In genomic region chr3:121483290-121483689, GRCh38 we compare ENCODE assay signal across 16 cellular contexts.
DNase-seq lines count a peak whose midpoint lies in the region; ATAC-seq, FAIRE-seq and TF ChIP-seq lines count a peak whose summit lies in the region.
"Had no signal": no experiment of that assay in that cellular context is flagged by ENCODE, and none has a peak within 500 bp of the region (broad histone marks: within the 10 kb centered on the region; RNA-seq: fewer than 3 reads in every experiment).

No MANE protein-coding gene starts in this region.

- H3K4me2 ChIP-seq in DND-41 (ENCODE audit: insufficient read depth, low read length) (no peak overlapping the region), PC-3 (ENCODE audit: low read length) (no peak overlapping the region), mesenchymal stem cell (ENCODE audit: low read length, poor library complexity, severe bottlenecking) (no peak overlapping the region)
- H3K4me2 ChIP-seq: BLaER1 had no signal

- H2BK15ac ChIP-seq in mesenchymal stem cell (ENCODE audit: low read depth, poor library complexity, severe bottlenecking) = no peak overlapping the region

- TF ChIP-seq CTCF in DND-41 (IDR thresholded peaks at IDR 0.05; ENCODE audit: borderline replicate concordance, extremely low read depth, low read length, poor library complexity, severe bottlenecking) (no peak), PC-3 (conservative IDR thresholded peaks at IDR 0.05; ENCODE audit: low read depth, low read length) (no peak), choroid plexus epithelial cell (conservative IDR thresholded peaks at IDR 0.05; ENCODE audit: low read depth, low read length) (no peak)

- no peak for FAIRE-seq in GM12892 (lab: Jason Lieb, UNC)
- FAIRE-seq: TTC549 had no signal

- DNase-seq in DND-41 (no peak), PC-3 (no peak), choroid plexus epithelial cell (ENCODE audit: low read depth) (peak; percentile 47), mesenchymal stem cell (peak; percentile 20), GM12892 (ENCODE audit: insufficient read length) (no peak)
- DNase-seq in activated CD4-positive, CD25-positive, alpha-beta regulatory T cell treated with anti-CD3 and anti-CD28 coated beads, Interleukin-2, amount 50 U/mL, for 72 hours = no peak
- DNase-seq: activated CD4-positive, alpha-beta T cell treated with anti-CD3 and anti-CD28 coated beads, Interleukin-2, amount 50 U/mL, for 1 hour; caudate nucleus; effector CD4-positive, alpha-beta T cell; NCI-H1105 treated with DMSO at 0.1 percent for 48 hours; sigmoid colon had no signal

- no peak overlapping the region for H3K14ac ChIP-seq in mesenchymal stem cell (ENCODE audit: low read length in 2 of 2)

- no peaks in the 10 kb centered on the region for H3K9me3 ChIP-seq in DND-41 (ENCODE audit: insufficient read depth, low read length, severe bottlenecking)
- H3K9me3 ChIP-seq in PC-3 (ENCODE audit: low read length) = no peaks in the 10 kb centered on the region
- no peaks in the 10 kb centered on the region for H3K9me3 ChIP-seq in mesenchymal stem cell (ENCODE audit: control insufficient read depth, low read length)
- H3K9me3 ChIP-seq: BLaER1, sigmoid colon, thoracic aorta had no signal

- no peaks in the 10 kb centered on the region for H3F3A ChIP-seq in PC-3 (ENCODE audit: low read length, unreplicated experiment)

- no TSS peak for BruUV-seq in PC-3 (replicated peaks; lab: Mats Ljungman, UMichigan)

- H3K23ac ChIP-seq in mesenchymal stem cell (ENCODE audit: low read length in 2 of 2) = no peak overlapping the region

- H3K27ac ChIP-seq in DND-41 (ENCODE audit: low read length) = no peak overlapping the region
- H3K27ac ChIP-seq in PC-3 (ENCODE audit: low read length) = peak overlapping the region; percentile 61
- no peak overlapping the region for H3K27ac ChIP-seq in mesenchymal stem cell (ENCODE audit: low read length, poor library complexity, severe bottlenecking)
- H3K27ac ChIP-seq: BLaER1, sigmoid colon, thoracic aorta had no signal

- peaks cover 60% of the 10 kb centered on the region for H3K36me3 ChIP-seq in DND-41 (ENCODE audit: insufficient read depth, low read length)
- peaks cover 25% of the 10 kb centered on the region for H3K36me3 ChIP-seq in PC-3 (ENCODE audit: low read depth, low read length)
- H3K36me3 ChIP-seq in mesenchymal stem cell (ENCODE audit: control insufficient read depth in 1 of 2, insufficient read depth in 2 of 2, low read depth in 1 of 2, low read length in 2 of 2) = no peaks in the 10 kb centered on the region
- H3K36me3 ChIP-seq: sigmoid colon, thoracic aorta had no signal

- H4K20me1 ChIP-seq in DND-41 (ENCODE audit: insufficient read depth, low read length) = no peaks in the 10 kb centered on the region
- H4K20me1 ChIP-seq in PC-3 (ENCODE audit: low read length) = no peaks in the 10 kb centered on the region
- H4K20me1 ChIP-seq: BLaER1 had no signal

- H2BK120ac ChIP-seq in mesenchymal stem cell (ENCODE audit: low read depth, low read length) = no peak overlapping the region

- H3K4ac ChIP-seq in mesenchymal stem cell (ENCODE audit: low read depth in 1 of 2, low read length in 2 of 2) = no peak overlapping the region

- H3K4me3 ChIP-seq in DND-41 (ENCODE audit: low read depth in 1 of 2, low read length in 2 of 2) = no peak overlapping the region
- H3K4me3 ChIP-seq in PC-3 (ENCODE audit: low read length) = no peak overlapping the region
- H3K4me3 ChIP-seq in choroid plexus epithelial cell (ENCODE audit: low read depth, low read length) = no peak overlapping the region
- H3K4me3 ChIP-seq in mesenchymal stem cell (ENCODE audit: insufficient read depth in 1 of 2, low read depth in 1 of 2, low read length in 2 of 2) = no peak overlapping the region
- H3K4me3 ChIP-seq: BLaER1, sigmoid colon, thoracic aorta had no signal

- no peak for TF ChIP-seq POLR2A in GM12892 (IDR thresholded peaks at IDR 0.05; ENCODE audit: low read depth, low read length)

- H2BK12ac ChIP-seq in mesenchymal stem cell (ENCODE audit: low read length in 2 of 2) = no peak overlapping the region

- H3K79me2 ChIP-seq in DND-41 (ENCODE audit: insufficient read depth, low read length) (no peaks in the 10 kb centered on the region), PC-3 (ENCODE audit: low read length) (no peaks in the 10 kb centered on the region)

- H3K9ac ChIP-seq in DND-41 (ENCODE audit: low read depth, low read length) (no peak overlapping the region), PC-3 (ENCODE audit: low read length) (no peak overlapping the region), mesenchymal stem cell (ENCODE audit: low read length) (no peak overlapping the region)
- H3K9ac ChIP-seq: BLaER1 had no signal

- H3K4me1 ChIP-seq in DND-41 (ENCODE audit: insufficient read depth, low read length) (no peaks in the 10 kb centered on the region), PC-3 (ENCODE audit: insufficient read depth, low read length) (peaks cover 12% of the 10 kb centered on the region), mesenchymal stem cell (ENCODE audit: control insufficient read depth, insufficient read depth, low read depth, low read length) (no peaks in the 10 kb centered on the region)
- H3K4me1 ChIP-seq: BLaER1, sigmoid colon had no signal

- H4K8ac ChIP-seq in mesenchymal stem cell (ENCODE audit: low read length) = no peak overlapping the region

- CTCF ChIA-PET in PC-3 (lab: Charles Lee) = no interaction called here

- H3K79me1 ChIP-seq in mesenchymal stem cell (replicated peaks; ENCODE audit: low read length, poor library complexity, severe bottlenecking) = peaks cover 3% of the 10 kb centered on the region

- no CpG with 5 or more reads among the region's 1 CpG for WGBS in mesenchymal stem cell

- ATAC-seq in DND-41 (ENCODE audit: insufficient read depth, low read depth) (peak; percentile 64; the same call in 1 of the 3 replicates), PC-3 (no peak), GM21367 (IDR thresholded peaks at IDR 0.05; ENCODE audit: unreplicated experiment) (no peak), HG03378 (IDR thresholded peaks at IDR 0.05; ENCODE audit: unreplicated experiment) (no peak)

- H4K91ac ChIP-seq in mesenchymal stem cell (ENCODE audit: low read length) = no peak overlapping the region

- no peak overlapping the region for H2AK5ac ChIP-seq in mesenchymal stem cell (ENCODE audit: low read length, severe bottlenecking)

- H3K27me3 ChIP-seq in DND-41 (ENCODE audit: insufficient read depth, low read length, poor library complexity) (no peaks in the 10 kb centered on the region), PC-3 (ENCODE audit: low read length) (no peaks in the 10 kb centered on the region), mesenchymal stem cell (ENCODE audit: control insufficient read depth in 1 of 2, insufficient read depth in 1 of 2, low read length in 2 of 2) (no peaks in the 10 kb centered on the region)
- H3K27me3 ChIP-seq: BLaER1, sigmoid colon had no signal

- no peaks in the 10 kb centered on the region for H3K9me2 ChIP-seq in PC-3 (replicated peaks; ENCODE audit: low read length)

- no peak overlapping the region for H2BK5ac ChIP-seq in mesenchymal stem cell (ENCODE audit: low read depth, low read length, poor library complexity, severe bottlenecking)

- POLR2A ChIA-PET in PC-3 (lab: Charles Lee; ENCODE audit: unreplicated experiment) = no interaction called here

- H2AFZ ChIP-seq in DND-41 (ENCODE audit: low read depth, low read length) (no peak overlapping the region), PC-3 (ENCODE audit: low read length) (no peak overlapping the region), mesenchymal stem cell (ENCODE audit: low read depth, low read length) (no peak overlapping the region)

- H3K18ac ChIP-seq in mesenchymal stem cell (ENCODE audit: low read depth in 1 of 2, low read length in 2 of 2) = no peak overlapping the region

- intact Hi-C loops in PC-3 (cut with micrococcal nuclease) = loop anchor here (2.0 to 5.0 kb wide), 2 partner anchors 20 to 186 kb away; no protein-coding TSS in a partner anchor

Comparison
In these comparisons a context has a peak if more than half of its experiments do, and no peak if none do; other contexts are left out.
1. DNase-seq: peak in choroid plexus epithelial cell (single experiment) and mesenchymal stem cell (single experiment); none in DND-41 (single experiment), PC-3 (single experiment), activated CD4-positive, CD25-positive, alpha-beta regulatory T cell treated with anti-CD3 and anti-CD28 coated beads, Interleukin-2, amount 50 U/mL, for 72 hours (single experiment) and GM12892 (single experiment).